8 cellular contexts compared by ENCODE assay signal in the genomic region with DNA sequence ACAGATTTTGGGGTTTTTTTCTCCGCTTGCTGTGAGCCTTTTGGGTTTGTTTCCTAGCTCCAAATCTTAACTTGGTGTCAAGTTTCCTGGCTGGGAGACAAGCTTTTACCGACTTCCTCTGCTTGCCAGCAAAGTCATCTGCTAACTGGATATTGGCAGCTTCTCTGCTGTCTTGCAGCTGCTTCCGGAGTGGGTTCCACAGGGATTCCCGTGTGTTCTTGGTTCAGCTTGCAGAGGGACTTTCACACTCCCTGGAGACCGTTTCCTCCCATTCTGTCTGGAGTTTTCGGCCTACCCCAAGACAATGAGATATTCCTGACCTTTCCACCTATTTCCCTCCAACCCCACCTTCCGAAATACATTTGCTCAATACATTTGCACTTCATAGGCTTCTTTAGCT. TPM values are rescaled to one million over a fixed set of nuclear protein-coding genes. Genes with fewer than 3 reads are reported as not detected.
DNase-seq lines count a peak whose midpoint lies in the region; ATAC-seq and TF ChIP-seq lines count a peak whose summit lies in the region.

No MANE protein-coding gene starts in this region.

- peaks cover 4% of the 10 kb centered on the region; the same call in 1 of the 2 replicates for H3K27me3 ChIP-seq in GM23338 (ENCODE audit: insufficient read depth)

- H3K4me3 ChIP-seq in GM23338, result no peak overlapping the region

- ATAC-seq in GM23338, result no peak
- no peak for ATAC-seq in HG02588 (IDR thresholded peaks at IDR 0.05; ENCODE audit: unreplicated experiment)

- CTCF ChIA-PET in activated CD4-positive, alpha-beta memory T cell treated with anti-CD3 and anti-CD28 coated beads for 36 hours (lab: Charles Lee), result interaction anchor here (1.3 to 3.0 kb wide), 2 partner anchors 20 to 57 kb away, joined by 6 to 12 read pairs; no protein-coding TSS in a partner anchor

- 0 out of 2 replicates have a peak, but pooled peaks cover 3% of the 10 kb centered on the region for H3K4me1 ChIP-seq in GM23338 (ENCODE audit: insufficient read depth)

- no peaks in the 10 kb centered on the region for H3K36me3 ChIP-seq in GM23338 (ENCODE audit: insufficient read depth)

- no peaks in the 10 kb centered on the region for H3K79me2 ChIP-seq in GM23338 (replicated peaks; ENCODE audit: insufficient read depth)

- peaks cover 3% of the 10 kb centered on the region; the same call in 2 of the 3 replicates for H3K36me3 Mint-ChIP-seq in GM23338 (ENCODE audit: low read depth)
- H3K36me3 Mint-ChIP-seq in activated CD4-positive, alpha-beta memory T cell treated with anti-CD3 and anti-CD28 coated beads for 36 hours, result peaks cover 4% of the 10 kb centered on the region

- no peak overlapping the region for H3K4me3 Mint-ChIP-seq in GM23338
- no peak overlapping the region for H3K4me3 Mint-ChIP-seq in activated CD4-positive, alpha-beta memory T cell treated with anti-CD3 and anti-CD28 coated beads for 36 hours

- DNase-seq in GM23338 (ENCODE audit: low spot score) (peak; percentile 45), fibroblast of peridontal ligament (ENCODE audit: extremely low read depth) (peak; percentile 97), pons (ENCODE audit: low spot score) (peak; percentile 69), GM13977 (ENCODE audit: low spot score) (no peak), NOMO-1 treated with DMSO at 0.1 percent for 48 hours (lab: John Stamatoyannopoulos, UW; ENCODE audit: unreplicated experiment) (no peak)
- DNase-seq in activated CD4-positive, alpha-beta memory T cell treated with anti-CD3 and anti-CD28 coated beads for 36 hours, result no peak

- no peaks in the 10 kb centered on the region; the same call in 1 of the 2 replicates for H4K20me1 ChIP-seq in GM23338 (replicated peaks; ENCODE audit: insufficient read depth)

- peaks cover 8% of the 10 kb centered on the region; the same call in 2 of the 3 replicates for H3K4me1 Mint-ChIP-seq in GM23338
- peaks cover 10% of the 10 kb centered on the region for H3K4me1 Mint-ChIP-seq in activated CD4-positive, alpha-beta memory T cell treated with anti-CD3 and anti-CD28 coated beads for 36 hours (ENCODE audit: low read depth)

- H3F3A ChIP-seq in GM23338 (replicated peaks; ENCODE audit: low read depth), result peaks cover 13% of the 10 kb centered on the region; the same call in 1 of the 2 replicates

- POLR2A ChIA-PET in activated CD4-positive, alpha-beta memory T cell treated with anti-CD3 and anti-CD28 coated beads for 36 hours (lab: Charles Lee), result no interaction called here

- in situ Hi-C loops in GM13977 (cut with MboI; ENCODE audit: low pct_unique_long_range_greater_than_20kb, low sequenced_read_pairs, unreplicated experiment), result no loop called here

- H3K9me2 ChIP-seq in GM23338 (ENCODE audit: insufficient read depth), result no peaks in the 10 kb centered on the region; the same call in 1 of the 2 replicates

- H3K27ac ChIP-seq in GM23338 (ENCODE audit: low read depth), result no peak overlapping the region

- H3K9me3 Mint-ChIP-seq in GM23338, result peaks cover 4% of the 10 kb centered on the region; the same call in 1 of the 3 replicates
- no peaks in the 10 kb centered on the region for H3K9me3 Mint-ChIP-seq in activated CD4-positive, alpha-beta memory T cell treated with anti-CD3 and anti-CD28 coated beads for 36 hours

- peaks cover 10% of the 10 kb centered on the region for H3K27me3 Mint-ChIP-seq in GM23338 (ENCODE audit: insufficient read depth, low read depth, poor library complexity)
- H3K27me3 Mint-ChIP-seq in activated CD4-positive, alpha-beta memory T cell treated with anti-CD3 and anti-CD28 coated beads for 36 hours, result no peaks in the 10 kb centered on the region

- H3K4me2 ChIP-seq in GM23338, result no peak overlapping the region

- TF ChIP-seq CTCF in GM23338 (conservative IDR thresholded peaks at IDR 0.05; ENCODE audit: low read depth in 2 of 2) (no peak), GM13977 (IDR thresholded peaks at IDR 0.05; ENCODE audit: extremely low read depth, insufficient read depth, missing control alignments) (no peak)

- intact Hi-C loops in activated CD4-positive, alpha-beta memory T cell treated with anti-CD3 and anti-CD28 coated beads for 36 hours (cut with micrococcal nuclease), result no loop called here

- H3K27ac Mint-ChIP-seq in GM23338, result no peak overlapping the region; the same call in 1 of the 2 replicates
- H3K27ac Mint-ChIP-seq in activated CD4-positive, alpha-beta memory T cell treated with anti-CD3 and anti-CD28 coated beads for 36 hours, result no peak overlapping the region

- H2AFZ ChIP-seq in GM23338, result no peak overlapping the region

TF ChIP-seq in GM23338, 12 proteins besides CTCF, POLR2A, EP300 and RAD21:
- TF ChIP-seq EZH2 (IDR thresholded peaks at IDR 0.05; ENCODE audit: low read depth, unreplicated experiment), result no peak
- TF ChIP-seq, protein P1, sequence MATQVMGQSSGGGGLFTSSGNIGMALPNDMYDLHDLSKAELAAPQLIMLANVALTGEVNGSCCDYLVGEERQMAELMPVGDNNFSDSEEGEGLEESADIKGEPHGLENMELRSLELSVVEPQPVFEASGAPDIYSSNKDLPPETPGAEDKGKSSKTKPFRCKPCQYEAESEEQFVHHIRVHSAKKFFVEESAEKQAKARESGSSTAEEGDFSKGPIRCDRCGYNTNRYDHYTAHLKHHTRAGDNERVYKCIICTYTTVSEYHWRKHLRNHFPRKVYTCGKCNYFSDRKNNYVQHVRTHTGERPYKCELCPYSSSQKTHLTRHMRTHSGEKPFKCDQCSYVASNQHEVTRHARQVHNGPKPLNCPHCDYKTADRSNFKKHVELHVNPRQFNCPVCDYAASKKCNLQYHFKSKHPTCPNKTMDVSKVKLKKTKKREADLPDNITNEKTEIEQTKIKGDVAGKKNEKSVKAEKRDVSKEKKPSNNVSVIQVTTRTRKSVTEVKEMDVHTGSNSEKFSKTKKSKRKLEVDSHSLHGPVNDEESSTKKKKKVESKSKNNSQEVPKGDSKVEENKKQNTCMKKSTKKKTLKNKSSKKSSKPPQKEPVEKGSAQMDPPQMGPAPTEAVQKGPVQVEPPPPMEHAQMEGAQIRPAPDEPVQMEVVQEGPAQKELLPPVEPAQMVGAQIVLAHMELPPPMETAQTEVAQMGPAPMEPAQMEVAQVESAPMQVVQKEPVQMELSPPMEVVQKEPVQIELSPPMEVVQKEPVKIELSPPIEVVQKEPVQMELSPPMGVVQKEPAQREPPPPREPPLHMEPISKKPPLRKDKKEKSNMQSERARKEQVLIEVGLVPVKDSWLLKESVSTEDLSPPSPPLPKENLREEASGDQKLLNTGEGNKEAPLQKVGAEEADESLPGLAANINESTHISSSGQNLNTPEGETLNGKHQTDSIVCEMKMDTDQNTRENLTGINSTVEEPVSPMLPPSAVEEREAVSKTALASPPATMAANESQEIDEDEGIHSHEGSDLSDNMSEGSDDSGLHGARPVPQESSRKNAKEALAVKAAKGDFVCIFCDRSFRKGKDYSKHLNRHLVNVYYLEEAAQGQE (IDR thresholded peaks at IDR 0.05; ENCODE audit: unreplicated experiment), result no peak

TF ChIP-seq in PFSK-1, 5 proteins besides CTCF, POLR2A, EP300 and RAD21:
- no peak for TF ChIP-seq TAF1 (IDR thresholded peaks at IDR 0.05; ENCODE audit: borderline replicate concordance, insufficient read depth, low read length)
- no peak for TF ChIP-seq POLR2AphosphoS5 (IDR thresholded peaks at IDR 0.05; ENCODE audit: low read depth, low read length)
- peak; percentile 87; the same call in 1 of the 2 replicates for TF ChIP-seq SIN3A (IDR thresholded peaks at IDR 0.05; ENCODE audit: borderline replicate concordance, insufficient read depth, low read length)
- TF ChIP-seq, protein P1 (IDR thresholded peaks at IDR 0.05; ENCODE audit: insufficient read depth in 1 of 2, low read depth in 2 of 2, low read length in 2 of 2), result peak in 1 of 2 experiments; percentile 49; a peak in 1 of 4 replicates
- peak; percentile 54 for TF ChIP-seq FOXP2 (optimal IDR thresholded peaks at IDR 0.05; ENCODE audit: borderline replicate concordance, extremely low read depth, extremely low read length, insufficient read depth)

RNA-seq across cellular contexts. Expression of a gene that starts 2.2 kb away (rescaled TPM):
- total RNA-seq in GM23338 (2014; rRNA removed; shearing (Covaris generic)), result 52.0 and 63.4 TPM in 2 replicates
- 16.1 and 18.2 TPM in 2 replicates for polyA plus RNA-seq in GM23338 (2016; fragmentation: Nextera tagmentation; extraction: Ambion mirVana)
- polyA plus RNA-seq in PFSK-1 (2012; ENCODE audit: insufficient read length, low read depth), result 143 TPM
- total RNA-seq in activated CD4-positive, alpha-beta memory T cell treated with anti-CD3 and anti-CD28 coated beads for 36 hours, result 10 to 100 TPM; 46.6 to 46.8 TPM

RNA-seq across cellular contexts. Expression of a gene that starts 41.8 kb away (rescaled TPM):
- total RNA-seq in GM23338 (2014; rRNA removed; shearing (Covaris generic)), result 55.4 and 63.5 TPM in 2 replicates
- 56.9 and 62.2 TPM in 2 replicates for polyA plus RNA-seq in GM23338 (2016; fragmentation: Nextera tagmentation; extraction: Ambion mirVana)
- polyA plus RNA-seq in PFSK-1 (2012; ENCODE audit: insufficient read length, low read depth), result 110 TPM
- 10 to 100 TPM; 70.1 to 70.5 TPM for total RNA-seq in activated CD4-positive, alpha-beta memory T cell treated with anti-CD3 and anti-CD28 coated beads for 36 hours

Comparison
In these comparisons a context has a peak if more than half of its experiments do, and no peak if none do; other contexts are left out.
1. DNase-seq: peak in GM23338 (single experiment), fibroblast of peridontal ligament (single experiment) and pons (single experiment); none in activated CD4-positive, alpha-beta memory T cell treated with anti-CD3 and anti-CD28 coated beads for 36 hours (single experiment), GM13977 (single experiment) and NOMO-1 treated with DMSO at 0.1 percent for 48 hours (single experiment).